Comparison of ENCODE assay signal across 8 cellular contexts in the genomic region with DNA sequence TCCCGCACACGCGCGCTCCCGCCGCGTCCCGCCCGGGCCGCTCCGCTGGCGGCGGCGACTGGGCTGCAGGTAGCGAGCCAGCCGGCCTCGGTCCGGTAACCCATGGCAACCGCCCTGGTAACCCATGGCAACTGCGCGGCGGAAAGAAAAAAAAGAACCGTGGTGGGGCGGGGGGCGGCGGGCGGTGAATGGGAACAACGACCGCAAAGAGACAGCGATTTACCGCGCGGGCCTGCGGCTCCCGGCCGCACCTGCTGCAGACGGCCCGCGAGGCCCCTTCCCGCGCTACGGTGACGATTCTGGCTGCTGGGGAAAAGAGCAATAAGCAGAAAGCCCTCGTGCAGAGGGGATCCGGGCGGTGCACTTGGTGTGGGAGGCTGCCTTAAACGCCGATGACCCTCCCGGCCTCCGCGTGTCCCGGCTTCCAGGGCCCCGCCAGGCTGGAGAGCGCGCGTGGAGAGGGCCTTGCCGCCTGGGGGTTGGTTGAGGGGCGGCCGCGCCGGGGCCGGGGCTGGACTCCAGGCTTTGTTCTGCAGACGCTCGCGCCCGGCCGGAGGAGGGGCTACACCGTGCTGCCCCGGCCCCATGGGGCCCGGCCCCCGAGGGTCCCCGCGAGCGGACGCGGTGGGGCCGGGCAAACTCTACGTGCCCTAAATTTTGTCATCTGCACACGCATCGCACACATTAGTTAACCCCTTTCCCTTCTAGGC.
A peak's percentile ranks its signal among the peaks of the same experiment; 100 is the strongest.
DNase-seq lines count a peak whose midpoint lies in the region; ATAC-seq and TF ChIP-seq lines count a peak whose summit lies in the region.

No MANE protein-coding gene starts in this region.

- no peaks in the 10 kb centered on the region for H3K4me1 Mint-ChIP-seq in activated naive CD4-positive, alpha-beta T cell treated with anti-CD3 and anti-CD28 coated beads for 36 hours (ENCODE audit: low read depth)

- H3K27ac Mint-ChIP-seq in activated naive CD4-positive, alpha-beta T cell treated with anti-CD3 and anti-CD28 coated beads for 36 hours = no peak overlapping the region

- H3K9me3 ChIP-seq in hepatocyte (ENCODE audit: low read depth) = no peaks in the 10 kb centered on the region

- H3K79me2 ChIP-seq in hepatocyte = no peaks in the 10 kb centered on the region

- no peak for TF ChIP-seq CTCF in hepatocyte (IDR thresholded peaks at IDR 0.05; ENCODE audit: poor library complexity)
- no peak for TF ChIP-seq CTCF in retinal pigment epithelial cell (conservative IDR thresholded peaks at IDR 0.05; ENCODE audit: low read depth, low read length)

- peak overlapping the region; percentile 91 for H2AFZ ChIP-seq in hepatocyte

- intact Hi-C loops in activated naive CD4-positive, alpha-beta T cell treated with anti-CD3 and anti-CD28 coated beads for 36 hours (cut with micrococcal nuclease) = loop anchor here (2.0 to 5.0 kb wide), 3 partner anchors 176 to 784 kb away; partner anchors contain the start of genes CBX3, HNRNPA2B1 and SKAP2

- H3K27me3 ChIP-seq in hepatocyte = peaks cover 28% of the 10 kb centered on the region

- peaks cover 36% of the 10 kb centered on the region for H3K27me3 Mint-ChIP-seq in activated naive CD4-positive, alpha-beta T cell treated with anti-CD3 and anti-CD28 coated beads for 36 hours (ENCODE audit: low read depth)

- no peaks in the 10 kb centered on the region for H4K20me1 ChIP-seq in hepatocyte (ENCODE audit: insufficient read depth, poor library complexity, severe bottlenecking)

- no peaks in the 10 kb centered on the region for H3K4me1 ChIP-seq in hepatocyte (ENCODE audit: insufficient read depth)

- no peaks in the 10 kb centered on the region for H3K36me3 ChIP-seq in hepatocyte (replicated peaks; ENCODE audit: insufficient read depth, low read depth)

- H3K9me2 ChIP-seq in hepatocyte (replicated peaks; ENCODE audit: insufficient read depth) = no peaks in the 10 kb centered on the region

- no peak overlapping the region for H3K27ac ChIP-seq in hepatocyte

- peak overlapping the region; percentile 95 for H3K4me2 ChIP-seq in hepatocyte

- peak overlapping the region; percentile 78 for H3K4me3 Mint-ChIP-seq in activated naive CD4-positive, alpha-beta T cell treated with anti-CD3 and anti-CD28 coated beads for 36 hours

- CTCF ChIA-PET in activated naive CD4-positive, alpha-beta T cell treated with anti-CD3 and anti-CD28 coated beads for 36 hours (lab: Charles Lee) = interaction anchor here (0.7 to 1.5 kb wide), 8 partner anchors 23 to 785 kb away, joined by 3 to 6 read pairs (median 4); no protein-coding TSS in a partner anchor

- H3K9me3 Mint-ChIP-seq in activated naive CD4-positive, alpha-beta T cell treated with anti-CD3 and anti-CD28 coated beads for 36 hours = no peaks in the 10 kb centered on the region

- H3K4me3 ChIP-seq in hepatocyte (peak overlapping the region; percentile 51), retinal pigment epithelial cell (ENCODE audit: low read length) (peak overlapping the region; percentile 52)

- DNase-seq in AG20443 (ENCODE audit: low spot score) (peak; percentile 11), NCI-H526 (lab: John Stamatoyannopoulos, UW) (peak; percentile 73 to 93), hepatocyte (ENCODE audit: low spot score) (peak; percentile 63), retinal pigment epithelial cell (ENCODE audit: low read depth) (no peak), T1000 (lab: John Stamatoyannopoulos, UW) (no peak)
- DNase-seq in activated naive CD4-positive, alpha-beta T cell treated with anti-CD3 and anti-CD28 coated beads for 36 hours = peak; percentile 60

- WGBS in hepatocyte (ENCODE audit: low lambda C conversion rate, missing lambda C conversion rate) = 1% methylated on average over 45 of the region's 80 CpGs

- H3K36me3 Mint-ChIP-seq in activated naive CD4-positive, alpha-beta T cell treated with anti-CD3 and anti-CD28 coated beads for 36 hours (ENCODE audit: low read depth) = peaks cover 6% of the 10 kb centered on the region

- ATAC-seq in GM18909 (IDR thresholded peaks at IDR 0.05; ENCODE audit: poor library complexity, unreplicated experiment) (peak; percentile 47), HG03135 (IDR thresholded peaks at IDR 0.05; ENCODE audit: unreplicated experiment) (peak; percentile 42)

Comparison
In these comparisons a context has a peak if more than half of its experiments do, and no peak if none do; other contexts are left out.
1. DNase-seq: peak in AG20443 (single experiment), NCI-H526 (2 of 2), activated naive CD4-positive, alpha-beta T cell treated with anti-CD3 and anti-CD28 coated beads for 36 hours (single experiment) and hepatocyte (single experiment); none in retinal pigment epithelial cell (single experiment) and T1000 (single experiment).